28 cellular contexts compared by ENCODE assay signal in the genomic region with DNA sequence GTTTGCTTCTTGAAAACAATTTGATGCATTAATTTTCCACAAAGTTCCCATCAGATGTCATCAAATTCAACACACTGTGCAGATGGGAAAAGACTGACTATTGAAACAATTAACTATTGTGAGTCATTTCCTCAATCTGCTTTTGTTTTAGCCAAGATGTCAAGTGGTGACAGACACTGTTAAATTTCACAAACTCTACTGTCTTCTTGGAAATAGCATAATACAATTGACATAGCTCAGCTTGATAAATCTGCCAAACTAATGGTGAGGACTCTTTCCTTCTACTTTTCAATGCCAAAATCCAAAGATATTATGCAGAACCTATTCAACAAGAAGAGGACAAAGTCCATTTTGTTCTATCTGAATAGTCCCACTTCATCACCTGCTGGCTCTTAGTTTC.
"Had no signal": no experiment of that assay in that cellular context is flagged by ENCODE, and none has a peak within 500 bp of the region (broad histone marks: within the 10 kb centered on the region; RNA-seq: fewer than 3 reads in every experiment).

No MANE protein-coding gene starts in this region.

- H3K27ac ChIP-seq: ascending aorta, body of pancreas, VCaP had no signal

- H3K4me1 ChIP-seq: ascending aorta, body of pancreas had no signal

- ATAC-seq: activated naive CD4-positive, alpha-beta T cell treated with anti-CD3 and anti-CD28 coated beads, Interleukin-2, amount 50 U/mL, for 72 hours; activated naive CD8-positive, alpha-beta T cell treated with anti-CD3 and anti-CD28 coated beads, Interleukin-2, amount 50 U/mL, for 24 hours; activated T-cell treated with anti-CD3 and anti-CD28 coated beads, Interleukin-2, amount 50 U/mL, for 4 hours; body of pancreas; Panc1; T-cell had no signal

- H3K4me3 ChIP-seq: ascending aorta, body of pancreas had no signal

- H3K36me3 ChIP-seq: ascending aorta had no signal

- DNase-seq: activated CD4-positive, alpha-beta memory T cell treated with anti-CD3 and anti-CD28 coated beads for 36 hours; activated CD4-positive, alpha-beta T cell treated with anti-CD3 and anti-CD28 coated beads, Interleukin-2, amount 10 ng/mL, durations not matched to agents 7 days and 5 days; activated CD4-positive, CD25-positive, alpha-beta regulatory T cell; activated CD8-positive, alpha-beta memory T cell treated with anti-CD3 and anti-CD28 coated beads for 24 hours; activated effector memory CD4-positive, alpha-beta T cell treated with anti-CD3 and anti-CD28 coated beads, Interleukin-2, amount 50 U/mL, for 16 hours; activated naive CD4-positive, alpha-beta T cell treated with Interleukin-2 at 50 U/mL for 16 hours; activated naive CD8-positive, alpha-beta T cell treated with anti-CD3 and anti-CD28 coated beads, Interleukin-2, amount 50 U/mL, for 24 hours; activated T-cell treated with anti-CD3 and anti-CD28 coated beads, Interleukin-2, amount 50 U/mL, for 4 hours; amniotic stem cell; body of pancreas; central memory CD4-positive, alpha-beta T cell; Kasumi-1; NCI-H1048; NCI-H1930; NCI-H2171 treated with DMSO at 0.1 percent for 48 hours; NCI-H226; NCI-H526; NCI-H82; NK-92 treated with Interleukin-12 subunit alpha and Interleukin-12 subunit beta, amount 100 ng/mL, for 24 hours; OCI-M1; SHP77 treated with DMSO at 0.1 percent for 48 hours; T-cell; T-helper 2 cell; T1000 had no signal

- H3K27me3 ChIP-seq: ascending aorta, body of pancreas had no signal

- H3K9me3 ChIP-seq: ascending aorta, body of pancreas had no signal
